ENCODE assay signal across 28 cellular contexts in the genomic region with DNA sequence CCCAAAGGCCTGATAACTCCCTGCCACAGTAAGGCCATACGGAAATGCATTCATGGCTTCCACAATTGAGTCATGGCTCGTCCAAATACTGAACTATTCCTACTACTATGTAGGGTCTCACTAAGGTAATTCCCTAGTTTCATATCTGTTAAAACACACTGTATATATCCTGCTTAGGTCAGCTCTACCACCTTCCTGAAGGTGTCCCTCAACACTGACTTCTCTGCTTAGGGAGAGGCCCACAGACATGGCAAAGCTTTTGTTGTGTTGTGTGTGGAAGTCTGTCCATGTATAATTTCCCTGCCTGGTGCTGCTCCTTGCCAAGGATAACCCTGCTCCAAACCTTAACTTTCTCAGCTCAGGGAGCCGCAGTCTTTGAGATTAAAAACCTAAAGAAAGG.
"Had no signal": no experiment of that assay in that cellular context is flagged by ENCODE, and none has a peak within 500 bp of the region (broad histone marks: within the 10 kb centered on the region; RNA-seq: fewer than 3 reads in every experiment).

No MANE protein-coding gene starts in this region.

- H3K9me3 Mint-ChIP-seq: activated CD4-positive, alpha-beta memory T cell treated with anti-CD3 and anti-CD28 coated beads, Interleukin-2, amount 10 ng/mL, durations not matched to agents 7 days and 5 days; activated naive CD4-positive, alpha-beta T cell treated with anti-CD3 and anti-CD28 coated beads, Interleukin-2, amount 10 ng/mL, durations not matched to agents 7 days and 5 days had no signal

- H3K4me1 ChIP-seq: breast epithelium, Peyer's patch, SJCRH30 had no signal

- H3K27me3 ChIP-seq: breast epithelium, Peyer's patch, SJCRH30 had no signal

- H3K4me2 ChIP-seq: SK-N-SH had no signal

- H3K9ac ChIP-seq: SK-N-SH had no signal

- H3K27me3 Mint-ChIP-seq: activated CD4-positive, alpha-beta T cell treated with anti-CD3 and anti-CD28 coated beads for 36 hours; activated naive CD8-positive, alpha-beta T cell treated with anti-CD3 and anti-CD28 coated beads for 36 hours had no signal

- H3K9me3 ChIP-seq: breast epithelium, Peyer's patch, SJCRH30, SK-N-SH had no signal

- H3K27ac Mint-ChIP-seq: activated CD4-positive, alpha-beta memory T cell treated with anti-CD3 and anti-CD28 coated beads, Interleukin-2, amount 10 ng/mL, durations not matched to agents 7 days and 5 days; activated CD4-positive, alpha-beta T cell treated with anti-CD3 and anti-CD28 coated beads for 36 hours; activated naive CD4-positive, alpha-beta T cell treated with anti-CD3 and anti-CD28 coated beads, Interleukin-2, amount 10 ng/mL, durations not matched to agents 7 days and 5 days; activated naive CD8-positive, alpha-beta T cell treated with anti-CD3 and anti-CD28 coated beads for 36 hours; activated T-helper 17 cell treated with anti-CD3 and anti-CD28 coated beads, Interleukin-2, amount 50 U/mL, for 72 hours had no signal

- H3K36me3 Mint-ChIP-seq: activated naive CD4-positive, alpha-beta T cell treated with anti-CD3 and anti-CD28 coated beads, Interleukin-2, amount 10 ng/mL, durations not matched to agents 7 days and 5 days had no signal

- H3K27ac ChIP-seq: breast epithelium, Peyer's patch, RWPE1, SJCRH30, WERI-Rb-1 had no signal

- H3K9me2 ChIP-seq: SK-N-SH had no signal

- ATAC-seq: activated CD4-positive, alpha-beta T cell treated with anti-CD3 and anti-CD28 coated beads for 36 hours; activated T-helper 17 cell treated with anti-CD3 and anti-CD28 coated beads, Interleukin-2, amount 50 U/mL, for 72 hours had no signal

- DNase-seq: activated CD4-positive, alpha-beta memory T cell treated with anti-CD3 and anti-CD28 coated beads, Interleukin-2, amount 10 ng/mL, durations not matched to agents 7 days and 5 days; activated CD4-positive, alpha-beta T cell treated with anti-CD3 and anti-CD28 coated beads for 36 hours; activated CD4-positive, alpha-beta T cell treated with anti-CD3 and anti-CD28 coated beads, Interleukin-2, amount 50 U/mL, for 1 hour; activated gamma-delta T cell treated with Interleukin-2 at 50 U/mL for 16 hours; activated naive CD4-positive, alpha-beta T cell treated with anti-CD3 and anti-CD28 coated beads, Interleukin-2, amount 10 ng/mL, durations not matched to agents 7 days and 5 days; activated naive CD8-positive, alpha-beta T cell treated with anti-CD3 and anti-CD28 coated beads for 36 hours; activated T-cell treated with anti-CD3 and anti-CD28 coated beads for 4 hours; activated T-cell treated with anti-CD3 and anti-CD28 coated beads, Interleukin-2, amount 50 U/mL, for 48 hours; central memory CD4-positive, alpha-beta T cell; Kasumi-1; NCI-H1092; NCI-H1417; NCI-H1930; NCI-H2171; NCI-H226; NCI-H526; NCI-H774; NK-92 treated with Interleukin-12 subunit alpha and Interleukin-12 subunit beta, amount 100 ng/mL, for 24 hours; OCI-M1; Peyer's patch; Right ventricle myocardium superior; SJCRH30; SK-N-SH; T-helper 1 cell; WERI-Rb-1 had no signal

- H3K4me3 ChIP-seq: breast epithelium, Peyer's patch, SJCRH30 had no signal

- H3K4me1 Mint-ChIP-seq: activated naive CD4-positive, alpha-beta T cell treated with anti-CD3 and anti-CD28 coated beads, Interleukin-2, amount 10 ng/mL, durations not matched to agents 7 days and 5 days; activated naive CD8-positive, alpha-beta T cell treated with anti-CD3 and anti-CD28 coated beads for 36 hours had no signal

- H3K36me3 ChIP-seq: breast epithelium, Peyer's patch, SJCRH30, WERI-Rb-1 had no signal

- H3K4me3 Mint-ChIP-seq: activated CD4-positive, alpha-beta memory T cell treated with anti-CD3 and anti-CD28 coated beads, Interleukin-2, amount 10 ng/mL, durations not matched to agents 7 days and 5 days; activated CD4-positive, alpha-beta T cell treated with anti-CD3 and anti-CD28 coated beads for 36 hours; activated naive CD4-positive, alpha-beta T cell treated with anti-CD3 and anti-CD28 coated beads, Interleukin-2, amount 10 ng/mL, durations not matched to agents 7 days and 5 days; activated naive CD8-positive, alpha-beta T cell treated with anti-CD3 and anti-CD28 coated beads for 36 hours; activated T-helper 17 cell treated with anti-CD3 and anti-CD28 coated beads, Interleukin-2, amount 50 U/mL, for 72 hours had no signal
